ENCODE assay signal across 25 cellular contexts in genomic region chr18:8901019-8901418, GRCh38.
"Had no signal": no experiment of that assay in that cellular context is flagged by ENCODE, and none has a peak within 500 bp of the region (broad histone marks: within the 10 kb centered on the region; RNA-seq: fewer than 3 reads in every experiment).

No MANE protein-coding gene starts in this region.

- H3K4me3 ChIP-seq: breast epithelium, colonic mucosa, dorsolateral prefrontal cortex, esophagus muscularis mucosa, gastrocnemius medialis, left ventricle myocardium inferior, thoracic aorta, vagina had no signal

- H3K9me3 Mint-ChIP-seq: activated T-helper 2 cell treated with anti-CD3 and anti-CD28 coated beads, Interferon-gamma antibody, Interleukin-2, Interleukin-4, amounts not matched to agents 10 μg/mL and 5 μg/mL and 100 μg/mL, durations not matched to agents 14 hours and 24 hours and 36 hours; effector memory CD8-positive, alpha-beta T cell had no signal

- H3K36me3 Mint-ChIP-seq: activated naive CD8-positive, alpha-beta T cell treated with anti-CD3 and anti-CD28 coated beads for 36 hours; type B pancreatic cell had no signal

- H3K4me3 Mint-ChIP-seq: activated CD4-positive, alpha-beta T cell treated with anti-CD3 and anti-CD28 coated beads for 36 hours; activated naive CD8-positive, alpha-beta T cell treated with anti-CD3 and anti-CD28 coated beads for 36 hours; activated T-cell treated with anti-CD3 and anti-CD28 coated beads, Interleukin-2, amount 50 U/mL, for 24 hours; effector memory CD8-positive, alpha-beta T cell; mesothelial cell of epicardium; naive thymus-derived CD8-positive, alpha-beta T cell; WTC11 had no signal

- H3K4me1 ChIP-seq: breast epithelium, colonic mucosa, esophagus muscularis mucosa, gastrocnemius medialis, left ventricle myocardium inferior, vagina had no signal

- ATAC-seq: activated CD4-positive, alpha-beta T cell treated with anti-CD3 and anti-CD28 coated beads for 36 hours; effector memory CD8-positive, alpha-beta T cell; gastrocnemius medialis; naive thymus-derived CD8-positive, alpha-beta T cell; WTC11 had no signal

- H3K27me3 Mint-ChIP-seq: activated naive CD8-positive, alpha-beta T cell treated with anti-CD3 and anti-CD28 coated beads for 36 hours; progenitor cell of endocrine pancreas; type B pancreatic cell had no signal

- H3K4me1 Mint-ChIP-seq: activated CD4-positive, alpha-beta T cell treated with anti-CD3 and anti-CD28 coated beads for 36 hours; activated naive CD8-positive, alpha-beta T cell treated with anti-CD3 and anti-CD28 coated beads for 36 hours; WTC11 had no signal

- H3K27ac ChIP-seq: breast epithelium, colonic mucosa, dorsolateral prefrontal cortex, esophagus muscularis mucosa, gastrocnemius medialis, left ventricle myocardium inferior, thoracic aorta, vagina had no signal

- H3K9me3 ChIP-seq: colonic mucosa, gastrocnemius medialis had no signal

- H3K27me3 ChIP-seq: breast epithelium, colonic mucosa, dorsolateral prefrontal cortex, esophagus muscularis mucosa, gastrocnemius medialis, vagina had no signal

- H3K27ac Mint-ChIP-seq: activated CD4-positive, alpha-beta T cell treated with anti-CD3 and anti-CD28 coated beads for 36 hours; activated naive CD8-positive, alpha-beta T cell treated with anti-CD3 and anti-CD28 coated beads for 36 hours; activated T-cell treated with anti-CD3 and anti-CD28 coated beads, Interleukin-2, amount 50 U/mL, for 24 hours; activated T-helper 2 cell treated with anti-CD3 and anti-CD28 coated beads, Interferon-gamma antibody, Interleukin-2, Interleukin-4, amounts not matched to agents 10 μg/mL and 5 μg/mL and 100 μg/mL, durations not matched to agents 14 hours and 24 hours and 36 hours; effector memory CD8-positive, alpha-beta T cell; progenitor cell of endocrine pancreas; type B pancreatic cell; WTC11 had no signal

- H3K36me3 ChIP-seq: breast epithelium, colonic mucosa, esophagus muscularis mucosa, gastrocnemius medialis, left ventricle myocardium inferior, thoracic aorta, vagina had no signal

- DNase-seq: activated CD4-positive, alpha-beta T cell treated with anti-CD3 and anti-CD28 coated beads for 36 hours; activated CD4-positive, alpha-beta T cell treated with anti-CD3 and anti-CD28 coated beads, Interleukin-2, amount 50 U/mL, for 4 hours; activated CD8-positive, alpha-beta memory T cell treated with anti-CD3 and anti-CD28 coated beads for 24 hours; activated CD8-positive, alpha-beta memory T cell treated with anti-CD3 and anti-CD28 coated beads, Interleukin-2, amount 50 U/mL, for 4 hours; activated naive CD4-positive, alpha-beta T cell treated with Interleukin-2 at 50 U/mL for 16 hours; activated naive CD8-positive, alpha-beta T cell treated with anti-CD3 and anti-CD28 coated beads for 36 hours; activated T-cell treated with anti-CD3 and anti-CD28 coated beads, Interleukin-2, amount 50 U/mL, for 24 hours; colonic mucosa; dorsolateral prefrontal cortex; effector memory CD8-positive, alpha-beta T cell; gastrocnemius medialis; hippocampal formation; left ventricle myocardium inferior; naive thymus-derived CD8-positive, alpha-beta T cell; stimulated activated CD4-positive, alpha-beta T cell treated with anti-CD3 and anti-CD28 coated beads, Interleukin-4, amount 100 ng/mL, for 24 hours; stimulated activated naive CD4-positive, alpha-beta T cell treated with Interleukin-2 at 50 U/mL for 16 hours had no signal
